In the genomic region with DNA sequence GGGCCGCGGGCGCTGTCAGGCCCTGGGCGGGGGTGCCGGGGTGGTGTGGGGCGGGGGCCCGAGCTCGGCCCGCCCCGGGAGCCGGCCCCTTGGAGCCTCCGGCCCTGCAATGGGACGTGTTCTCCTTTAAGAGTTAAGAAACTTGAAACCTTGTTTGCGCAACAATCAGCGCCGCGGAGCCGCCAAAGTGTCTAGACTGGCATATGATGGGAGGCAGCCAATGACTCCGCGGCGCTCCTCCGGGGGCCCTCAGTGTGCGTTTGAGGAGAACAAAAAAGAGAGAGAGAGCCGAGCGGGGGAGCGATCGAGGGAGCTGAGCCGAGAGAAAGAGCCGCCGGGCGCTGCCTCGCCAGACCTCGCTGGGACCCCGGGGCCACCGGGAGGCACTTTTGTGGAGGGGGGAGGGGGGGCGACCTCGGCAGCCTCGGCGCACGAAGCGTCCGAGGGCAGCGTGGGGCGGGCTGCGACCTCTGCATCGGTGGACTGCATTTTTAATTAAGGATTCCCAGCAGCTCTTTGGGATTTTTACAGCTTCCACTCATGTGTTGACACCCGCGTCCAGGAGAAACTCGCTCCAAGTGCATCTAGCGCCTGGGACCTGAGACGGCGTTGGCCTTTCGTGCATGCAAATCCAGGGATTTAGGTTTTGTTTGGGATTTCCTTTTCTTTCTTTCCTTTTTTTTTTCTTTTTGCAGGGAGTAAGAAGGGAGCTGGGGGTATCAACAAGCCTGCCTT, we compare ENCODE assay signal across 8 cellular contexts. TPM values are rescaled to one million over a fixed set of nuclear protein-coding genes. Genes with fewer than 3 reads are reported as not detected.
A peak's percentile ranks its signal among the peaks of the same experiment; 100 is the strongest.
DNase-seq lines count a peak whose midpoint lies in the region; ATAC-seq, FAIRE-seq and TF ChIP-seq lines count a peak whose summit lies in the region.

Gene SMAD6 (plus strand): TSS at position 202 of the 735 bp plus-strand sequence. CDS start 1,023 bp downstream, outside the sequence.

- peaks cover 28% of the 10 kb centered on the region for H3K27me3 Mint-ChIP-seq in activated T-cell treated with anti-CD3 and anti-CD28 coated beads, Interleukin-2, amount 50 U/mL, for 72 hours (ENCODE audit: low read depth)

- 0% methylated on average over 10 to 19 of the region's 53 CpGs for WGBS in esophagus squamous epithelium, 2 donors

- peak within 1 kb of the TSS; percentile 83 for H3K4me3 ChIP-seq in Karpas-422 (ENCODE audit: low read length)
- peak within 1 kb of the TSS; percentile 49 to 77 (median 66) for H3K4me3 ChIP-seq in esophagus squamous epithelium
- peak within 1 kb of the TSS; percentile 88 to 92 for H3K4me3 ChIP-seq in muscle layer of colon (ENCODE audit: low read depth in 1 of 2, low read length in 2 of 2)

- H2AFZ ChIP-seq in Karpas-422 (ENCODE audit: low read length): peak within 1 kb of the TSS; percentile 99

- H3K9ac ChIP-seq in Karpas-422 (ENCODE audit: low read length): peak within 1 kb of the TSS; percentile 84
- no peak within 1 kb of the TSS for H3K9ac ChIP-seq in muscle layer of colon (ENCODE audit: low read length)

- no peak within 1 kb of the TSS for H3K27ac Mint-ChIP-seq in activated T-cell treated with anti-CD3 and anti-CD28 coated beads, Interleukin-2, amount 50 U/mL, for 72 hours

- TF ChIP-seq POLR2A in GM12892 (IDR thresholded peaks at IDR 0.05; ENCODE audit: low read depth, low read length) (no peak), esophagus squamous epithelium (IDR thresholded peaks at IDR 0.05) (no peak)

- no peaks in the 10 kb centered on the region for H3K9me2 ChIP-seq in Karpas-422 (replicated peaks; ENCODE audit: insufficient read depth, low read length)

- FAIRE-seq in GM12892 (lab: Jason Lieb, UNC): no peak

- peak within 1 kb of the TSS; percentile 71 for H3K27ac ChIP-seq in Karpas-422 (ENCODE audit: low read length)
- H3K27ac ChIP-seq in esophagus squamous epithelium: peak within 1 kb of the TSS; percentile 79 to 92 (median 86)
- peak within 1 kb of the TSS; percentile 90 for H3K27ac ChIP-seq in muscle layer of colon (ENCODE audit: low read depth, low read length)

- H3K9me3 Mint-ChIP-seq in activated T-cell treated with anti-CD3 and anti-CD28 coated beads, Interleukin-2, amount 50 U/mL, for 72 hours: no peaks in the 10 kb centered on the region

- DNase-seq in GM12892 (ENCODE audit: insufficient read length) (peak; percentile 35), Karpas-422 (peak; percentile 99), RKO (ENCODE audit: low spot score) (peak; percentile 94), esophagus squamous epithelium (lab: John Stamatoyannopoulos, UW) (peak; percentile 59)
- peak; percentile 82 to 87 for DNase-seq in activated T-cell treated with anti-CD3 and anti-CD28 coated beads, Interleukin-2, amount 50 U/mL, for 72 hours
- DNase-seq in stimulated activated CD8-positive, alpha-beta memory T cell treated with anti-CD3 and anti-CD28 coated beads, Interleukin-4, amount 100 ng/mL, for 4 hours (ENCODE audit: low read depth in 2 of 2, low spot score in 1 of 2): peak; percentile 29 to 35

- peak; percentile 59 for ATAC-seq in activated T-cell treated with anti-CD3 and anti-CD28 coated beads, Interleukin-2, amount 50 U/mL, for 72 hours (replicated peaks in 1 of 2)
- ATAC-seq in GM18861 (IDR thresholded peaks at IDR 0.05; ENCODE audit: unreplicated experiment): no peak

- no peaks in the 10 kb centered on the region for H3K27me3 ChIP-seq in Karpas-422 (ENCODE audit: low read length)
- H3K27me3 ChIP-seq in esophagus squamous epithelium: peaks cover 0 to 37% (median 0%) of the 10 kb centered on the region in 4 donors
- H3K27me3 ChIP-seq in muscle layer of colon (ENCODE audit: control insufficient read depth in 1 of 2, insufficient read depth in 2 of 2, low read length in 2 of 2): no peaks in the 10 kb centered on the region

- no peak for TF ChIP-seq CTCF in esophagus squamous epithelium (IDR thresholded peaks at IDR 0.05)

- peaks cover 16% of the 10 kb centered on the region for H3K4me1 Mint-ChIP-seq in activated T-cell treated with anti-CD3 and anti-CD28 coated beads, Interleukin-2, amount 50 U/mL, for 72 hours (ENCODE audit: low read depth)

- H3K4me1 ChIP-seq in Karpas-422 (ENCODE audit: low read length) (peaks cover 22% of the 10 kb centered on the region), esophagus squamous epithelium (peaks cover 8 to 77% (median 21%) of the 10 kb centered on the region in 3 donors), muscle layer of colon (ENCODE audit: insufficient read depth, low read length) (peaks cover 42% of the 10 kb centered on the region)

- no peaks in the 10 kb centered on the region for H3K79me2 ChIP-seq in Karpas-422 (ENCODE audit: low read length)

- H3K36me3 ChIP-seq in Karpas-422 (ENCODE audit: insufficient read depth, low read length) (no peaks in the 10 kb centered on the region), esophagus squamous epithelium (no peaks in the 10 kb centered on the region), muscle layer of colon (ENCODE audit: insufficient read depth, low read length) (no peaks in the 10 kb centered on the region)

- peaks cover 2% of the 10 kb centered on the region in 2 donors for H3K36me3 Mint-ChIP-seq in activated T-cell treated with anti-CD3 and anti-CD28 coated beads, Interleukin-2, amount 50 U/mL, for 72 hours (ENCODE audit: insufficient read depth in 2 of 2)

- H3K9me3 ChIP-seq in Karpas-422 (ENCODE audit: low read length): no peaks in the 10 kb centered on the region
- H3K9me3 ChIP-seq in esophagus squamous epithelium: no peaks in the 10 kb centered on the region
- H3K9me3 ChIP-seq in muscle layer of colon (ENCODE audit: low read length): no peaks in the 10 kb centered on the region

- H3K4me3 Mint-ChIP-seq in activated T-cell treated with anti-CD3 and anti-CD28 coated beads, Interleukin-2, amount 50 U/mL, for 72 hours: peak within 1 kb of the TSS; percentile 87 to 99

- no peaks in the 10 kb centered on the region for H4K20me1 ChIP-seq in Karpas-422 (ENCODE audit: insufficient read depth, low read depth, low read length)

- intact Hi-C loops in esophagus squamous epithelium (cut with DNase I): no loop called here

- H3K4me2 ChIP-seq in Karpas-422 (ENCODE audit: low read depth, low read length, poor library complexity, severe bottlenecking): peak within 1 kb of the TSS; percentile 100

RNA-seq across cellular contexts. Expression of gene SMAD6, which starts in this region (rescaled TPM):
- polyA plus RNA-seq in GM12892 (2012; ENCODE audit: missing spikeins): not detected
- total RNA-seq in Karpas-422 (2014; rRNA removed; shearing (Covaris generic); ENCODE audit: low replicate concordance): 0.89 and 1.8 TPM in 2 replicates
- total RNA-seq in activated T-cell treated with anti-CD3 and anti-CD28 coated beads, Interleukin-2, amount 50 U/mL, for 72 hours: under 1 TPM; 0.31 to 0.35 TPM
- 1 to 10 TPM; 1.7 to 6.3 (median 3.8) TPM for total RNA-seq in esophagus squamous epithelium

Comparison
In these comparisons a context has a peak if more than half of its experiments do, and no peak if none do; other contexts are left out.
1. Peak in DNase-seq and ATAC-seq in activated T-cell treated with anti-CD3 and anti-CD28 coated beads, Interleukin-2, amount 50 U/mL, for 72 hours; RNA of the gene not detected or under 1 TPM.
2. DNase-seq: peak in every context shown above with its lines; median percentile 99 in Karpas-422; 94 in RKO; 84 in activated T-cell treated with anti-CD3 and anti-CD28 coated beads, Interleukin-2, amount 50 U/mL, for 72 hours; 59 in esophagus squamous epithelium; 35 in GM12892; 32 in stimulated activated CD8-positive, alpha-beta memory T cell treated with anti-CD3 and anti-CD28 coated beads, Interleukin-4, amount 100 ng/mL, for 4 hours.